In genomic region chr2:197324801-197325200, GRCh38 we compare ENCODE assay signal across 10 cellular contexts. TPM values are rescaled to one million over a fixed set of nuclear protein-coding genes. Genes with fewer than 3 reads are reported as not detected.
DNase-seq lines count a peak whose midpoint lies in the region; ATAC-seq and TF ChIP-seq lines count a peak whose summit lies in the region.
"Had no signal": no experiment of that assay in that cellular context is flagged by ENCODE, and none has a peak within 500 bp of the region (broad histone marks: within the 10 kb centered on the region; RNA-seq: fewer than 3 reads in every experiment).

No MANE protein-coding gene starts in this region.

- DNase-seq in activated CD4-positive, CD25-positive, alpha-beta regulatory T cell (lab: John Stamatoyannopoulos, UW), result no peak
- DNase-seq in mesenchymal stem cell (no peak), heart right ventricle (no peak), DMS79 treated with DMSO at 0.1 percent for 48 hours (lab: John Stamatoyannopoulos, UW) (no peak)
- DNase-seq in activated CD4-positive, CD25-positive, alpha-beta regulatory T cell treated with anti-CD3 and anti-CD28 coated beads, Interleukin-2, amount 50 U/mL, for 72 hours, result no peak
- DNase-seq: heart left ventricle, IMR-90 had no signal

- no peak overlapping the region for H2AFZ ChIP-seq in mesenchymal stem cell (ENCODE audit: low read depth, low read length)

- ATAC-seq in activated CD4-positive, CD25-positive, alpha-beta regulatory T cell treated with anti-CD3 and anti-CD28 coated beads, Interleukin-2, amount 50 U/mL, for 24 hours, result peak; percentile 33 to 41
- ATAC-seq in GM21529 (IDR thresholded peaks at IDR 0.05; ENCODE audit: unreplicated experiment) (peak; percentile 83), HG03354 (IDR thresholded peaks at IDR 0.05; ENCODE audit: poor library complexity, severe bottlenecking, unreplicated experiment) (peak; percentile 95), heart right ventricle (no peak)
- ATAC-seq: heart left ventricle had no signal

- no peak overlapping the region for H3K4me2 ChIP-seq in mesenchymal stem cell (ENCODE audit: low read length, poor library complexity, severe bottlenecking)

- no peak overlapping the region for H3K4ac ChIP-seq in mesenchymal stem cell (ENCODE audit: low read depth in 1 of 2, low read length in 2 of 2)

- no peak overlapping the region for H2BK15ac ChIP-seq in mesenchymal stem cell (ENCODE audit: low read depth, poor library complexity, severe bottlenecking)

- no peak overlapping the region for H3K14ac ChIP-seq in mesenchymal stem cell (ENCODE audit: low read length in 2 of 2)

- H4K91ac ChIP-seq in mesenchymal stem cell (ENCODE audit: low read length), result no peak overlapping the region

- H3K4me1 ChIP-seq in mesenchymal stem cell (ENCODE audit: control insufficient read depth, insufficient read depth, low read depth, low read length) (peaks cover 7% of the 10 kb centered on the region), heart right ventricle (peaks cover 0 to 12% (median 0%) of the 10 kb centered on the region in 9 donors)

- H3K23ac ChIP-seq in mesenchymal stem cell (ENCODE audit: low read length in 2 of 2), result no peak overlapping the region

- TF ChIP-seq CTCF in heart right ventricle (IDR thresholded peaks at IDR 0.05), result no peak

- no peaks in the 10 kb centered on the region for H3K9me3 ChIP-seq in mesenchymal stem cell (ENCODE audit: control insufficient read depth, low read length)
- no peaks in the 10 kb centered on the region for H3K9me3 ChIP-seq in heart right ventricle
- H3K9me3 ChIP-seq: heart left ventricle had no signal

- no peak overlapping the region for H3K9ac ChIP-seq in mesenchymal stem cell (ENCODE audit: low read length)

- no peak overlapping the region for H3K4me3 ChIP-seq in mesenchymal stem cell (ENCODE audit: insufficient read depth in 1 of 2, low read depth in 1 of 2, low read length in 2 of 2)
- H3K4me3 ChIP-seq in heart right ventricle, result no peak overlapping the region
- H3K4me3 ChIP-seq: heart left ventricle had no signal

- no peak overlapping the region for H4K8ac ChIP-seq in mesenchymal stem cell (ENCODE audit: low read length)

- H2BK120ac ChIP-seq in mesenchymal stem cell (ENCODE audit: low read depth, low read length), result no peak overlapping the region

- H2AK5ac ChIP-seq in mesenchymal stem cell (ENCODE audit: low read length, severe bottlenecking), result no peak overlapping the region

- H3K27ac ChIP-seq in mesenchymal stem cell (ENCODE audit: low read length, poor library complexity, severe bottlenecking), result peak overlapping the region; percentile 9
- H3K27ac ChIP-seq in heart right ventricle, result no peak overlapping the region
- H3K27ac ChIP-seq: heart left ventricle had no signal

- H3K27me3 ChIP-seq in mesenchymal stem cell (ENCODE audit: control insufficient read depth in 1 of 2, insufficient read depth in 1 of 2, low read length in 2 of 2) (peaks cover 0 to 11% of the 10 kb centered on the region in 2 experiments), heart right ventricle (peaks cover 0 to 5% (median 0%) of the 10 kb centered on the region in 7 donors)
- H3K27me3 ChIP-seq: heart left ventricle had no signal

- H3K36me3 ChIP-seq in mesenchymal stem cell (ENCODE audit: control insufficient read depth in 1 of 2, insufficient read depth in 2 of 2, low read depth in 1 of 2, low read length in 2 of 2), result no peaks in the 10 kb centered on the region
- no peaks in the 10 kb centered on the region for H3K36me3 ChIP-seq in heart right ventricle
- H3K36me3 ChIP-seq: heart left ventricle had no signal

- no peak overlapping the region for H2BK5ac ChIP-seq in mesenchymal stem cell (ENCODE audit: low read depth, low read length, poor library complexity, severe bottlenecking)

- H3K79me1 ChIP-seq in mesenchymal stem cell (replicated peaks; ENCODE audit: low read length, poor library complexity, severe bottlenecking), result no peaks in the 10 kb centered on the region

- H2BK12ac ChIP-seq in mesenchymal stem cell (ENCODE audit: low read length in 2 of 2), result no peak overlapping the region

- H3K18ac ChIP-seq in mesenchymal stem cell (ENCODE audit: low read depth in 1 of 2, low read length in 2 of 2), result no peak overlapping the region

- intact Hi-C loops in heart right ventricle (cut with DNase I), result no loop called here

RNA-seq across cellular contexts. Expression of gene ANKRD44, which starts 14.2 kb away (rescaled TPM):
- polyA plus RNA-seq in mesenchymal stem cell (2013, experiment 1 of 2), result 2.4 TPM
- polyA plus RNA-seq in mesenchymal stem cell (2013, experiment 2 of 2), result 2.8 TPM
- 10 to 100 TPM in 1 of 10 donors, 1 to 10 TPM in 9; 4.2 to 20.1 (median 7.3) TPM for total RNA-seq in heart right ventricle
- polyA plus RNA-seq in heart right ventricle, result 1 to 10 TPM; 1.1 to 2.3 TPM

Comparison
In these comparisons a context has a peak if more than half of its experiments do, and no peak if none do; other contexts are left out.
1. ATAC-seq: peak in activated CD4-positive, CD25-positive, alpha-beta regulatory T cell treated with anti-CD3 and anti-CD28 coated beads, Interleukin-2, amount 50 U/mL, for 24 hours (2 of 2), GM21529 (single experiment) and HG03354 (single experiment); none in heart right ventricle (0 of 8).